ENCODE assay signal across 1 cellular context in the genomic region with DNA sequence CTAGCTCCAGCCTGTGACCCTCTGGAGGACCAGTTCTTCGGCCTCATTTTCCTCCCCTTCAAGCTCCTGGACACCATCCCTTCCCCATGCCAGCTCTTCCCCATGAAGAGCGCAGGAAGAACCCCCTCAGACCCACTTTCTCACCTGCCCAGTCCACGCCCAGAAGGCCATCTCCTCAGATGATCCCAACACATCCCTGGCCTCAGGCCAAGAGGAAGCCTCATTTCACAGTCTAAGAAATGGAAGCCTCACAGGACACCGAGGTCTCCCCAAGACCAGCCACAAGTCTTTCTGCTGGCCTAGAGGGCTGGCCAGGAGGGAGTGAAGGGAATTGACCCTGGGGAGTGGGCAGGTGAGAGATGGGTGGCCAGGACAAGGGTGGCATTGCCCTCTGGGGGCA.
TF ChIP-seq lines count a peak whose summit lies in the region.

No MANE protein-coding gene starts in this region.

TF ChIP-seq in A549, 52 proteins besides CTCF, POLR2A, EP300 and RAD21:
- TF ChIP-seq HDAC2 (IDR thresholded peaks at IDR 0.05), result no peak
- no peak for TF ChIP-seq PBX3 (IDR thresholded peaks at IDR 0.05)
- no peak for TF ChIP-seq BHLHE40 (IDR thresholded peaks at IDR 0.05; ENCODE audit: low read depth, low read length)
- no peak for TF ChIP-seq NFE2L2 (conservative IDR thresholded peaks at IDR 0.05; ENCODE audit: low read length)
- no peak for TF ChIP-seq RARB (CRISPR knock-in tag; IDR thresholded peaks at IDR 0.05)
- no peak for TF ChIP-seq PHF8 (IDR thresholded peaks at IDR 0.05; ENCODE audit: borderline replicate concordance, low read depth)
- TF ChIP-seq, protein P1, sequence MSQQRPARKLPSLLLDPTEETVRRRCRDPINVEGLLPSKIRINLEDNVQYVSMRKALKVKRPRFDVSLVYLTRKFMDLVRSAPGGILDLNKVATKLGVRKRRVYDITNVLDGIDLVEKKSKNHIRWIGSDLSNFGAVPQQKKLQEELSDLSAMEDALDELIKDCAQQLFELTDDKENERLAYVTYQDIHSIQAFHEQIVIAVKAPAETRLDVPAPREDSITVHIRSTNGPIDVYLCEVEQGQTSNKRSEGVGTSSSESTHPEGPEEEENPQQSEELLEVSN (IDR thresholded peaks at IDR 0.05; ENCODE audit: borderline replicate concordance, low read depth), result no peak
- TF ChIP-seq HOXB5 (CRISPR knock-in tag; IDR thresholded peaks at IDR 0.05), result no peak
- TF ChIP-seq NPAS2 (CRISPR knock-in tag; IDR thresholded peaks at IDR 0.05; ENCODE audit: borderline replicate concordance), result no peak
- no peak for TF ChIP-seq KDM5A (IDR thresholded peaks at IDR 0.05)
- no peak for TF ChIP-seq CBX2 (IDR thresholded peaks at IDR 0.05; ENCODE audit: borderline replicate concordance, low read depth)
- TF ChIP-seq CBX8 (IDR thresholded peaks at IDR 0.05), result no peak
- no peak for TF ChIP-seq CHD4 (IDR thresholded peaks at IDR 0.05; ENCODE audit: borderline replicate concordance)
- TF ChIP-seq MAX (IDR thresholded peaks at IDR 0.05), result no peak
- TF ChIP-seq ZC3H11A (IDR thresholded peaks at IDR 0.05), result no peak
- TF ChIP-seq HOXB13 (CRISPR knock-in tag; IDR thresholded peaks at IDR 0.05; ENCODE audit: low read depth), result no peak
- no peak for TF ChIP-seq KDM1A (IDR thresholded peaks at IDR 0.05; ENCODE audit: low read depth)
- TF ChIP-seq EHF (CRISPR knock-in tag; IDR thresholded peaks at IDR 0.05), result no peak
- no peak for TF ChIP-seq RFX5 (IDR thresholded peaks at IDR 0.05)
